ENCODE assay signal across 31 cellular contexts in genomic region chr13:56975647-56976046, GRCh38.
"Had no signal": no experiment of that assay in that cellular context is flagged by ENCODE, and none has a peak within 500 bp of the region (broad histone marks: within the 10 kb centered on the region; RNA-seq: fewer than 3 reads in every experiment).

No MANE protein-coding gene starts in this region.

- H3K9ac ChIP-seq: parathyroid adenoma had no signal

- H3K4me2 ChIP-seq: hepatocyte, smooth muscle cell had no signal

- H3K9me3 Mint-ChIP-seq: mesothelial cell of epicardium had no signal

- ATAC-seq: foreskin keratinocyte; gastroesophageal sphincter; heart left ventricle; left lobe of liver; mucosa of descending colon; natural killer cell treated with Interleukin-12 subunit alpha and Interleukin-12 subunit beta and Interleukin-15 and Interleukin-18, amount 100 ng/mL, for 72 hours; sciatic nerve; stimulated activated naive CD8-positive, alpha-beta T cell treated with anti-CD3 and anti-CD28 coated beads, Interleukin-15, amount 100 ng/mL, for 72 hours; upper lobe of right lung had no signal

- H3K79me2 ChIP-seq: hepatocyte, parathyroid adenoma had no signal

- H3K36me3 Mint-ChIP-seq: memory B cell, mesothelial cell of epicardium, naive B cell had no signal

- DNase-seq: dermis blood vessel endothelial cell; effector memory CD4-positive, alpha-beta T cell; foreskin keratinocyte; heart left ventricle; mucosa of descending colon; naive B cell; stimulated activated CD4-positive, alpha-beta T cell treated with anti-CD3 and anti-CD28 coated beads, Interleukin-12 subunit alpha, Interleukin-12 subunit beta, amount 100 ng/mL, for 4 hours; stimulated activated CD4-positive, alpha-beta T cell treated with anti-CD3 and anti-CD28 coated beads, Interleukin-1b, Interleukin-23, amount 100 ng/mL, for 48 hours; stimulated activated CD4-positive, alpha-beta T cell treated with anti-CD3 and anti-CD28 coated beads, Interleukin-4, amount 100 ng/mL, for 1 hour; stimulated activated CD8-positive, alpha-beta memory T cell treated with anti-CD3 and anti-CD28 coated beads, Interleukin-4, amount 100 ng/mL, for 48 hours; stimulated activated naive CD4-positive, alpha-beta T cell; stimulated activated naive CD8-positive, alpha-beta T cell treated with anti-CD3 and anti-CD28 coated beads, Interleukin-15, amount 100 ng/mL, for 72 hours; transverse colon; upper lobe of right lung; uterus had no signal

- H3K27me3 ChIP-seq: esophagus muscularis mucosa, foreskin keratinocyte, gastroesophageal sphincter, heart left ventricle, hepatocyte, right atrium auricular region, suprapubic skin, transverse colon, upper lobe of right lung, uterus had no signal

- H3K4me1 ChIP-seq: esophagus muscularis mucosa, foreskin keratinocyte, gastroesophageal sphincter, heart left ventricle, parathyroid adenoma, prostate gland, right atrium auricular region, suprapubic skin, transverse colon, upper lobe of right lung, uterus had no signal

- H3K27me3 Mint-ChIP-seq: memory B cell; naive B cell; natural killer cell treated with Interleukin-12 subunit alpha and Interleukin-12 subunit beta and Interleukin-15 and Interleukin-18, amount 100 ng/mL, for 72 hours; stimulated activated naive CD8-positive, alpha-beta T cell treated with anti-CD3 and anti-CD28 coated beads, Interleukin-15, amount 100 ng/mL, for 72 hours had no signal

- H3K4me3 ChIP-seq: coronary artery, esophagus muscularis mucosa, gastroesophageal sphincter, heart left ventricle, hepatocyte, lung, mucosa of descending colon, prostate gland, right atrium auricular region, smooth muscle cell, suprapubic skin, transverse colon, upper lobe of right lung, uterus had no signal

- H3K9me3 ChIP-seq: esophagus muscularis mucosa, gastroesophageal sphincter, prostate gland, right atrium auricular region, transverse colon, upper lobe of right lung, uterus had no signal

- H3K4me1 Mint-ChIP-seq: memory B cell; mesothelial cell of epicardium; naive B cell; neural crest cell; stimulated activated naive CD8-positive, alpha-beta T cell treated with anti-CD3 and anti-CD28 coated beads, Interleukin-15, amount 100 ng/mL, for 72 hours had no signal

- H3K4me3 Mint-ChIP-seq: memory B cell; mesothelial cell of epicardium; naive B cell; natural killer cell treated with Interleukin-12 subunit alpha and Interleukin-12 subunit beta and Interleukin-15 and Interleukin-18, amount 100 ng/mL, for 72 hours; neural crest cell; stimulated activated naive CD8-positive, alpha-beta T cell treated with anti-CD3 and anti-CD28 coated beads, Interleukin-15, amount 100 ng/mL, for 72 hours had no signal

- H3K27ac ChIP-seq: coronary artery, esophagus muscularis mucosa, foreskin keratinocyte, gastroesophageal sphincter, heart left ventricle, hepatocyte, parathyroid adenoma, prostate gland, right atrium auricular region, suprapubic skin, transverse colon, upper lobe of right lung, uterus had no signal

- H3K27ac Mint-ChIP-seq: memory B cell; mesothelial cell of epicardium; natural killer cell treated with Interleukin-12 subunit alpha and Interleukin-12 subunit beta and Interleukin-15 and Interleukin-18, amount 100 ng/mL, for 72 hours; stimulated activated naive CD8-positive, alpha-beta T cell treated with anti-CD3 and anti-CD28 coated beads, Interleukin-15, amount 100 ng/mL, for 72 hours had no signal

- H3K36me3 ChIP-seq: esophagus muscularis mucosa, gastroesophageal sphincter, heart left ventricle, prostate gland, right atrium auricular region, suprapubic skin, transverse colon, upper lobe of right lung, uterus had no signal
